In the genomic region with DNA sequence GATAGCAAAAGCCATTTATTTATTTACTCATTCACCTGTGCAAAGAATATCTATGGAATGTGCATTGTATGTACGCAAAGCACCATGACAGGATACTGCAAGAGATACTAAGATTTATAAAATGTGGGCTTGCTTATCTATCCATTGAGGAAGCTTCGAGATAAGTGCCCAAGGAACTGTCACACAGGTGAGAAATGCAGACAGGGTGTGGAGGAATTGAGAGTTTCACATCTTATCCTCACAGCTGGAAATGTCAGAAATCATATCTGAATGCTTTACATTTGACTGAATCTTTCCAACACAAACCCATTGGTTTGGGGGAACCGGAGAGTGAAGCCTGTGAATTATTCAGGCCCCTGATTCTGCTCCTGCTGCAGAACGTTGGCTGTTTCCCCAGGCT, we compare ENCODE assay signal across 22 cellular contexts.
"Had no signal": no experiment of that assay in that cellular context is flagged by ENCODE, and none has a peak within 500 bp of the region (broad histone marks: within the 10 kb centered on the region; RNA-seq: fewer than 3 reads in every experiment).

No MANE protein-coding gene starts in this region.

- H3K4me1 ChIP-seq: SJSA1 had no signal

- DNase-seq: MV-4-11, NCI-H1048, NCI-H1417, NCI-H1436 treated with DMSO at 0.1 percent for 48 hours, NCI-H1694, NCI-H187 treated with DMSO at 0.1 percent for 48 hours, NCI-H2029 treated with DMSO at 0.1 percent for 48 hours, NCI-H2171 treated with DMSO at 0.1 percent for 48 hours, NCI-H345, NCI-H446 treated with DMSO at 0.1 percent for 48 hours, NCI-H510A treated with DMSO at 0.1 percent for 48 hours, NCI-H526, NCI-H748 treated with DMSO at 0.1 percent for 48 hours, PC-3, SHP77 treated with DMSO at 0.1 percent for 48 hours had no signal

- H3K27me3 ChIP-seq: SJSA1 had no signal

- H3K36me3 ChIP-seq: SJSA1 had no signal

- H3K27ac ChIP-seq: KMS-11, RWPE1, SJSA1, SK-N-MC had no signal

- H3K4me3 ChIP-seq: K562, SJSA1, SK-N-MC had no signal

- H3K36me3 Mint-ChIP-seq: IgD-negative memory B cell had no signal

- H3K4me2 ChIP-seq: KMS-11 had no signal

- H3K9me3 Mint-ChIP-seq: IgD-negative memory B cell had no signal

- H3K9me3 ChIP-seq: SJSA1 had no signal

- H3K27ac Mint-ChIP-seq: IgD-negative memory B cell had no signal

- H3K9ac ChIP-seq: KMS-11 had no signal

- ATAC-seq: K562, Panc1, PC-3 had no signal
